In the genomic region with DNA sequence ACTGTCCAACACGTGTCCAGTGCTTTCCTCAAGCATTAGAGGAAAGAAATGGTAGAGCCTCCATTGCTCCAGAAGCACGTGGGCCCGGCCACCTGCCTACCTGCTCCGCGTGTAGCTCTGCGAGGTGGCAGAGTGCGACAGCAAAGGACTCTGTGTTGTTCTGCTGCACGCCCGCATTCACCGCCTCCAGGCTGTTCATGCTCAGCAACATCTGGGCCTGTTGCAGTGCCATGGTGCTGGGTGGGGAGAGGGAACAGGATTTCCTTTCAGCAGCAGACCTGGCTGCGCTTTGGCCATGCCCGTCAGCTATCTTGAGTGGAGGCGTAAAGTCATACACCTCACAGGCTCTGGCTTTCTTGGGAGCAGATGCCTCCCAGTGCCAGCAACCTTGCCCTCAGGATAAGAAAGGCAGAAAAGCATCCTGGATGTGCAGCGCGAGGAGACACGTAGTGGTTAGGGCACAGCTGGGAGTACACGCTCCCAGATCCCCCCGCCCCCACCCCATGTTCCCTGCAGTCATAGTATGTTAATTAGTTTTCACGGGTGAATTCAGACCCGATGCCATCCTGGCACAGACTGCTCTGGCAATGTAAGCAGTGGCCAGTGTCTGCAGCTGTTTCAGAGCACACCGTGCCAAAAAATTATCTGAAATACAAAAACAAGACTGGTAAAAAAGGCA, we compare ENCODE assay signal across 13 cellular contexts. TPM values are rescaled to one million over a fixed set of nuclear protein-coding genes. Genes with fewer than 3 reads are reported as not detected.
DNase-seq lines count a peak whose midpoint lies in the region; TF ChIP-seq lines count a peak whose summit lies in the region.
"Had no signal": no experiment of that assay in that cellular context is flagged by ENCODE, and none has a peak within 500 bp of the region (broad histone marks: within the 10 kb centered on the region; RNA-seq: fewer than 3 reads in every experiment).

No MANE protein-coding gene starts in this region.

- H3K27me3 ChIP-seq in BLaER1 treated with 17β-estradiol and CSF1 and Interleukin-3, amounts not matched to agents 10 nM and 100 nM: no peaks in the 10 kb centered on the region
- H3K27me3 ChIP-seq in osteoblast (ENCODE audit: insufficient read depth, low read length) (no peaks in the 10 kb centered on the region), hepatocyte (no peaks in the 10 kb centered on the region)
- H3K27me3 ChIP-seq: ovary had no signal

- peaks cover 7 to 20% (median 17%) of the 10 kb centered on the region in 10 experiments; a peak in 19 of 20 replicates for H3K4me1 ChIP-seq in BLaER1 treated with 17β-estradiol and CSF1 and Interleukin-3, amounts not matched to agents 10 nM and 100 nM
- H3K4me1 ChIP-seq in osteoblast (ENCODE audit: insufficient read depth, low read length) (no peaks in the 10 kb centered on the region), hepatocyte (ENCODE audit: insufficient read depth) (no peaks in the 10 kb centered on the region)

- H3K27ac ChIP-seq in BLaER1 treated with 17β-estradiol and CSF1 and Interleukin-3, amounts not matched to agents 10 nM and 100 nM: peak overlapping the region in 6 of 11 experiments; percentile 4 to 47 (median 32); a peak in 8 of 22 replicates
- H3K27ac ChIP-seq in osteoblast (ENCODE audit: low read depth, low read length) (no peak overlapping the region), hepatocyte (no peak overlapping the region)
- H3K27ac ChIP-seq: ovary had no signal

- peak; percentile 32 for DNase-seq in NCI-H69 (lab: John Stamatoyannopoulos, UW)
- DNase-seq in endothelial cell (ENCODE audit: low spot score): no peak
- DNase-seq in osteoblast (ENCODE audit: insufficient read length, low spot score, missing footprints): peak; percentile 37
- no peak for DNase-seq in progenitor cell of endocrine pancreas (ENCODE audit: low spot score, unreplicated experiment)
- DNase-seq in D341Med (ENCODE audit: low spot score): no peak
- DNase-seq in hepatocyte (ENCODE audit: low spot score): no peak
- DNase-seq: DMS53; kidney; ovary; stimulated activated naive CD8-positive, alpha-beta T cell treated with anti-CD3 and anti-CD28 coated beads, Interleukin-15, amount 100 ng/mL, for 72 hours; T-helper 17 cell had no signal

- H3K9me3 Mint-ChIP-seq in endothelial cell (ENCODE audit: unreplicated experiment) (no peaks in the 10 kb centered on the region), progenitor cell of endocrine pancreas (ENCODE audit: low read depth) (no peaks in the 10 kb centered on the region)
- H3K9me3 Mint-ChIP-seq: stimulated activated naive CD8-positive, alpha-beta T cell treated with anti-CD3 and anti-CD28 coated beads, Interleukin-15, amount 100 ng/mL, for 72 hours had no signal

- TF ChIP-seq CTCF in endothelial cell (IDR thresholded peaks at IDR 0.05; ENCODE audit: unreplicated experiment) (no peak), osteoblast (IDR thresholded peaks at IDR 0.05; ENCODE audit: extremely low read depth, low read depth, low read length) (no peak), progenitor cell of endocrine pancreas (IDR thresholded peaks at IDR 0.05; ENCODE audit: unreplicated experiment) (no peak), hepatocyte (IDR thresholded peaks at IDR 0.05; ENCODE audit: poor library complexity) (no peak)

- H4K20me1 ChIP-seq in BLaER1 treated with 17β-estradiol and CSF1 and Interleukin-3, amounts not matched to agents 10 nM and 100 nM: peaks cover 0 to 23% (median 4%) of the 10 kb centered on the region in 11 experiments; a peak in 7 of 22 replicates
- H4K20me1 ChIP-seq in osteoblast (ENCODE audit: insufficient read depth, low read length): no peaks in the 10 kb centered on the region
- no peaks in the 10 kb centered on the region for H4K20me1 ChIP-seq in hepatocyte (ENCODE audit: insufficient read depth, poor library complexity, severe bottlenecking)

- peaks cover 99 to 100% (median 100%) of the 10 kb centered on the region in 11 experiments for H3K36me3 ChIP-seq in BLaER1 treated with 17β-estradiol and CSF1 and Interleukin-3, amounts not matched to agents 10 nM and 100 nM
- peaks cover 69% of the 10 kb centered on the region for H3K36me3 ChIP-seq in osteoblast (ENCODE audit: insufficient read depth, low read length)
- H3K36me3 ChIP-seq in hepatocyte (replicated peaks; ENCODE audit: insufficient read depth, low read depth): peaks cover 2% of the 10 kb centered on the region
- H3K36me3 ChIP-seq: ovary had no signal

- WGBS in hepatocyte (ENCODE audit: low lambda C conversion rate, missing lambda C conversion rate): 97% methylated on average over 21 of the region's 21 CpGs

- H3K27me3 Mint-ChIP-seq in endothelial cell (ENCODE audit: unreplicated experiment) (peaks cover 1% of the 10 kb centered on the region), progenitor cell of endocrine pancreas (no peaks in the 10 kb centered on the region)
- H3K27me3 Mint-ChIP-seq: B cell; stimulated activated naive CD8-positive, alpha-beta T cell treated with anti-CD3 and anti-CD28 coated beads, Interleukin-15, amount 100 ng/mL, for 72 hours; T-helper 17 cell had no signal

- H3K4me1 Mint-ChIP-seq in endothelial cell (ENCODE audit: unreplicated experiment): no peaks in the 10 kb centered on the region
- H3K4me1 Mint-ChIP-seq in progenitor cell of endocrine pancreas (ENCODE audit: low read depth): peaks cover 4% of the 10 kb centered on the region
- H3K4me1 Mint-ChIP-seq: B cell; stimulated activated naive CD8-positive, alpha-beta T cell treated with anti-CD3 and anti-CD28 coated beads, Interleukin-15, amount 100 ng/mL, for 72 hours had no signal

- peak overlapping the region in 3 of 11 experiments; percentile 6 to 32 (median 16); a peak in 1 of 22 replicates for H3K9ac ChIP-seq in BLaER1 treated with 17β-estradiol and CSF1 and Interleukin-3, amounts not matched to agents 10 nM and 100 nM

- H3K36me3 Mint-ChIP-seq in endothelial cell (ENCODE audit: low read depth, unreplicated experiment) (peaks cover 39% of the 10 kb centered on the region), progenitor cell of endocrine pancreas (ENCODE audit: insufficient read depth) (peaks cover 45% of the 10 kb centered on the region)

- H3K4me3 Mint-ChIP-seq in endothelial cell (ENCODE audit: unreplicated experiment): peak overlapping the region; percentile 23
- no peak overlapping the region for H3K4me3 Mint-ChIP-seq in progenitor cell of endocrine pancreas (ENCODE audit: low read depth)
- H3K4me3 Mint-ChIP-seq: B cell; stimulated activated naive CD8-positive, alpha-beta T cell treated with anti-CD3 and anti-CD28 coated beads, Interleukin-15, amount 100 ng/mL, for 72 hours; T-helper 17 cell had no signal

- H2AFZ ChIP-seq in osteoblast (ENCODE audit: low read length) (no peak overlapping the region), hepatocyte (no peak overlapping the region)

- H3K79me2 ChIP-seq in osteoblast (ENCODE audit: insufficient read depth, low read length): no peaks in the 10 kb centered on the region
- no peaks in the 10 kb centered on the region for H3K79me2 ChIP-seq in hepatocyte

- H3K4me3 ChIP-seq in BLaER1 treated with 17β-estradiol and CSF1 and Interleukin-3, amounts not matched to agents 10 nM and 100 nM: no peak overlapping the region
- H3K4me3 ChIP-seq in osteoblast (ENCODE audit: insufficient read depth, low read length) (no peak overlapping the region), hepatocyte (no peak overlapping the region)
- H3K4me3 ChIP-seq: ovary had no signal

- H3K27ac Mint-ChIP-seq in endothelial cell (ENCODE audit: unreplicated experiment) (no peak overlapping the region), progenitor cell of endocrine pancreas (no peak overlapping the region)
- H3K27ac Mint-ChIP-seq: B cell, T-helper 17 cell had no signal

- peak overlapping the region in 5 of 11 experiments; percentile 27 to 57 (median 43); a peak in 7 of 22 replicates for H3K4me2 ChIP-seq in BLaER1 treated with 17β-estradiol and CSF1 and Interleukin-3, amounts not matched to agents 10 nM and 100 nM
- H3K4me2 ChIP-seq in osteoblast (ENCODE audit: insufficient read depth, low read length) (no peak overlapping the region), hepatocyte (no peak overlapping the region)

- no peaks in the 10 kb centered on the region for H3K9me3 ChIP-seq in BLaER1 treated with 17β-estradiol and CSF1 and Interleukin-3, amounts not matched to agents 10 nM and 100 nM (replicated peaks in 1 of 11)
- H3K9me3 ChIP-seq in osteoblast (ENCODE audit: low read depth, low read length) (no peaks in the 10 kb centered on the region), hepatocyte (ENCODE audit: low read depth) (no peaks in the 10 kb centered on the region)
- H3K9me3 ChIP-seq: ovary had no signal

- no peaks in the 10 kb centered on the region for H3K9me2 ChIP-seq in hepatocyte (replicated peaks; ENCODE audit: insufficient read depth)

RNA-seq across cellular contexts. Expression of a gene that starts 25.1 kb away (rescaled TPM):
- total RNA-seq in endothelial cell (ENCODE audit: unreplicated experiment) (68.7 TPM), osteoblast (168 and 195 TPM in 2 replicates), progenitor cell of endocrine pancreas (93.2 and 94.3 TPM in 2 replicates), hepatocyte (108 and 110 TPM in 2 replicates)
- polyA plus RNA-seq in hepatocyte: 102 and 109 TPM in 2 replicates

RNA-seq across cellular contexts. Expression of a gene that starts 30.6 kb away (rescaled TPM):
- 44.5 TPM for total RNA-seq in endothelial cell (ENCODE audit: unreplicated experiment)
- total RNA-seq in osteoblast: 22.8 and 23.9 TPM in 2 replicates
- total RNA-seq in progenitor cell of endocrine pancreas: 38.4 and 44.2 TPM in 2 replicates
- 20.2 and 21.5 TPM in 2 replicates for total RNA-seq in hepatocyte
- polyA plus RNA-seq in hepatocyte: 16.3 and 21.9 TPM in 2 replicates

Comparison
In these comparisons a context has a peak if more than half of its experiments do, and no peak if none do; other contexts are left out.
1. H3K27ac ChIP-seq: peak in BLaER1 treated with 17β-estradiol and CSF1 and Interleukin-3, amounts not matched to agents 10 nM and 100 nM (6 of 11); none in osteoblast (single experiment) and hepatocyte (single experiment).
2. DNase-seq: peak in NCI-H69 (single experiment) and osteoblast (single experiment); none in endothelial cell (single experiment), progenitor cell of endocrine pancreas (single experiment), D341Med (single experiment) and hepatocyte (single experiment).